Comparison of ENCODE assay signal across 25 cellular contexts in genomic region chr5:56862909-56863308, GRCh38.
"Had no signal": no experiment of that assay in that cellular context is flagged by ENCODE, and none has a peak within 500 bp of the region (broad histone marks: within the 10 kb centered on the region; RNA-seq: fewer than 3 reads in every experiment).

No MANE protein-coding gene starts in this region.

- H3K9me3 ChIP-seq: esophagus muscularis mucosa, mucosa of descending colon, transverse colon, uterus had no signal

- H3K4me3 Mint-ChIP-seq: activated naive CD4-positive, alpha-beta T cell treated with anti-CD3 and anti-CD28 coated beads for 36 hours; activated naive CD8-positive, alpha-beta T cell treated with anti-CD3 and anti-CD28 coated beads, Interleukin-2, amount 10 ng/mL, durations not matched to agents 7 days and 5 days; neural crest cell; stimulated activated naive B cell treated with anti-CD40 and anti-IgM and Interleukin-4, amounts not matched to agents 10 μg/mL and 1 μg/mL and 100 μg/mL, for 72 hours had no signal

- H3K9me3 Mint-ChIP-seq: activated naive CD4-positive, alpha-beta T cell treated with anti-CD3 and anti-CD28 coated beads for 36 hours; activated naive CD8-positive, alpha-beta T cell treated with anti-CD3 and anti-CD28 coated beads, Interleukin-2, amount 10 ng/mL, durations not matched to agents 7 days and 5 days; neural crest cell; stimulated activated naive B cell treated with anti-CD40 and anti-IgM and Interleukin-4, amounts not matched to agents 10 μg/mL and 1 μg/mL and 100 μg/mL, for 72 hours had no signal

- H3K27ac Mint-ChIP-seq: activated naive CD8-positive, alpha-beta T cell treated with anti-CD3 and anti-CD28 coated beads, Interleukin-2, amount 10 ng/mL, durations not matched to agents 7 days and 5 days; stimulated activated naive B cell treated with anti-CD40 and anti-IgM and Interleukin-4, amounts not matched to agents 10 μg/mL and 1 μg/mL and 100 μg/mL, for 72 hours had no signal

- ATAC-seq: mucosa of descending colon; sciatic nerve; stimulated activated naive B cell treated with anti-CD40 and anti-IgM and Interleukin-4, amounts not matched to agents 10 μg/mL and 1 μg/mL and 100 μg/mL, for 72 hours had no signal

- H3K27me3 Mint-ChIP-seq: activated naive CD8-positive, alpha-beta T cell treated with anti-CD3 and anti-CD28 coated beads, Interleukin-2, amount 10 ng/mL, durations not matched to agents 7 days and 5 days; stimulated activated naive B cell treated with anti-CD40 and anti-IgM and Interleukin-4, amounts not matched to agents 10 μg/mL and 1 μg/mL and 100 μg/mL, for 72 hours had no signal

- H3K27me3 ChIP-seq: esophagus muscularis mucosa, transverse colon, uterus had no signal

- H3K27ac ChIP-seq: coronary artery, esophagus muscularis mucosa, transverse colon, uterus, WERI-Rb-1 had no signal

- H3K4me1 ChIP-seq: esophagus muscularis mucosa, transverse colon, uterus had no signal

- FAIRE-seq: bronchial epithelial cell, frontal cortex, islet of Langerhans, TTC549 had no signal

- H3K4me3 ChIP-seq: coronary artery, esophagus muscularis mucosa, mucosa of descending colon, transverse colon, uterus had no signal

- DNase-seq: activated effector memory CD4-positive, alpha-beta T cell treated with Interleukin-2 at 50 U/mL for 16 hours; activated naive CD4-positive, alpha-beta T cell treated with anti-CD3 and anti-CD28 coated beads for 36 hours; activated naive CD8-positive, alpha-beta T cell treated with anti-CD3 and anti-CD28 coated beads, Interleukin-2, amount 10 ng/mL, durations not matched to agents 7 days and 5 days; activated T-cell treated with anti-CD3 and anti-CD28 coated beads, Interleukin-2, amount 50 U/mL, for 48 hours; amniotic stem cell; cerebellar nuclear complex; head of caudate nucleus; hypothalamus; mesenchymal stem cell; mucosa of descending colon; occipital lobe; stimulated activated CD4-positive, alpha-beta T cell treated with anti-CD3 and anti-CD28 coated beads, Interleukin-2, amount 100 ng/mL, for 48 hours; stimulated activated CD8-positive, alpha-beta memory T cell treated with anti-CD3 and anti-CD28 coated beads, Interleukin-4, amount 100 ng/mL, for 48 hours; stimulated activated naive B cell treated with anti-CD40 and anti-IgM and Interleukin-4, amounts not matched to agents 10 μg/mL and 1 μg/mL and 100 μg/mL, for 72 hours; transverse colon; uterus; WERI-Rb-1 had no signal

- H3K4me1 Mint-ChIP-seq: activated naive CD8-positive, alpha-beta T cell treated with anti-CD3 and anti-CD28 coated beads, Interleukin-2, amount 10 ng/mL, durations not matched to agents 7 days and 5 days; neural crest cell had no signal

- H3K36me3 ChIP-seq: uterus had no signal
